22 cellular contexts compared by ENCODE assay signal in the genomic region with DNA sequence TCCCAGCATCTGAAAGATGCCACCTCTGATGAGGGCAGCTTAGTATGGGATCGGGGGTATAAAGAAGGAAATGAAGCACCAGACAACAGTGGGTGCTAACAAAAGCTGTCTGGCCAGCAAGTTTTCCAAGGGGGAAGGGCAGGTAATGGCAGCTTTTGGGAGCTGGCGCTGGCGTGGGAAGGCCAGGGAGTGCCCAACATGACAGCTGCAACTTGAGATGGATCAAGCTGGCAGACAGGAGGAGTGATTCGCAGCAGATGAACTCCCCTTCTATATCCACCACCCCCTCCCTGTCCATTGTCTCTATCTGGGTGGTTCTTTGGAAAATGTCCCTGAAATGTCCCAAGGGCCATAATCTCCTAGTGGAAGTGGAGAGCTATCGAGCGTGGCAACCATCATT. TPM values are rescaled to one million over a fixed set of nuclear protein-coding genes. Genes with fewer than 3 reads are reported as not detected.
DNase-seq lines count a peak whose midpoint lies in the region; ATAC-seq, FAIRE-seq and TF ChIP-seq lines count a peak whose summit lies in the region.
"Had no signal": no experiment of that assay in that cellular context is flagged by ENCODE, and none has a peak within 500 bp of the region (broad histone marks: within the 10 kb centered on the region; RNA-seq: fewer than 3 reads in every experiment).

No MANE protein-coding gene starts in this region.

- WGBS in mammary epithelial cell (ENCODE audit: low coverage, missing lambda C conversion rate) = 78% methylated on average over 6 of the region's 6 CpGs
- WGBS in adrenal gland, 4 donors = 80 to 87% (median 84%) methylated on average over 6 of the region's 6 CpGs
- WGBS in upper lobe of left lung, 2 donors = 91% methylated on average over 5 to 6 of the region's 6 CpGs
- 88 to 91% methylated on average over 6 of the region's 6 CpGs for WGBS in sigmoid colon, 2 donors

- no peak for DNase-seq in MCF 10A (ENCODE audit: unreplicated experiment)
- no peak for DNase-seq in mammary epithelial cell
- no peak for DNase-seq in WTC11 (ENCODE audit: low spot score)
- no peak for DNase-seq in adrenal gland
- DNase-seq in upper lobe of left lung = no peak
- no peak for DNase-seq in sigmoid colon
- DNase-seq in H54 (ENCODE audit: insufficient read length, low spot score) = no peak
- DNase-seq: Calu3, DMS79 treated with DMSO at 0.1 percent for 48 hours, GOT3, KG1, MM.1S, NCI-H1417 treated with DMSO at 0.1 percent for 48 hours, NCI-H2029, NCI-H2227 treated with DMSO at 0.1 percent for 48 hours, NCI-H526 treated with DMSO at 0.1 percent for 48 hours, PC-3 had no signal

- no peaks in the 10 kb centered on the region for H3K4me1 Mint-ChIP-seq in MCF 10A (ENCODE audit: insufficient read depth, unreplicated experiment)
- peaks cover 4% of the 10 kb centered on the region for H3K4me1 Mint-ChIP-seq in WTC11
- peaks cover 38% of the 10 kb centered on the region for H3K4me1 Mint-ChIP-seq in nephron

- H3K27me3 Mint-ChIP-seq in MCF 10A (ENCODE audit: insufficient read depth, unreplicated experiment) = no peaks in the 10 kb centered on the region
- no peaks in the 10 kb centered on the region for H3K27me3 Mint-ChIP-seq in WTC11 (ENCODE audit: low read depth)
- no peaks in the 10 kb centered on the region for H3K27me3 Mint-ChIP-seq in nephron (ENCODE audit: low read depth)

- H3K36me3 Mint-ChIP-seq in MCF 10A (ENCODE audit: insufficient read depth, unreplicated experiment) = peaks cover 70% of the 10 kb centered on the region
- peaks cover 8% of the 10 kb centered on the region; the same call in 1 of the 2 replicates for H3K36me3 Mint-ChIP-seq in WTC11
- H3K36me3 Mint-ChIP-seq in nephron (ENCODE audit: low read depth) = peaks cover 16% of the 10 kb centered on the region

- no TSS peak for BruUV-seq in MCF 10A (replicated peaks; lab: Mats Ljungman, UMichigan)
- BruUV-seq in mammary epithelial cell (replicated peaks; lab: Mats Ljungman, UMichigan) = no TSS peak

- dilution Hi-C loops in mammary epithelial cell (cut with HindIII; ENCODE audit: low sequenced_read_pairs) = no loop called here

- CTCF ChIA-PET in MCF 10A (lab: Yijun Ruan, JAX) = interaction anchor here (0.8 kb wide), 1 partner anchor 13 kb away, joined by 3 read pairs; no protein-coding TSS in a partner anchor
- CTCF ChIA-PET in mammary epithelial cell (lab: Charles Lee; ENCODE audit: low non-redundant PET) = no interaction called here
- CTCF ChIA-PET in WTC11 (lab: Charles Lee) = interaction anchor here (0.9 to 1.2 kb wide), 2 partner anchors 12 to 128 kb away, joined by 3 to 4 read pairs; partner anchors contain the start of gene RILP

- H4K20me1 ChIP-seq in mammary epithelial cell (ENCODE audit: insufficient read depth, low read length) = no peaks in the 10 kb centered on the region

- no peak for TF ChIP-seq EP300 in upper lobe of left lung (IDR thresholded peaks at IDR 0.05)
- TF ChIP-seq EP300 in sigmoid colon (IDR thresholded peaks at IDR 0.05) = no peak

- H3K9me3 Mint-ChIP-seq in MCF 10A (ENCODE audit: unreplicated experiment) (no peaks in the 10 kb centered on the region), WTC11 (no peaks in the 10 kb centered on the region), nephron (no peaks in the 10 kb centered on the region)

- H3K4me2 ChIP-seq in mammary epithelial cell (ENCODE audit: insufficient read depth, low read depth, low read length) = no peak overlapping the region

- H3K4me1 ChIP-seq in mammary epithelial cell (ENCODE audit: insufficient read depth, low read length) (peaks cover 6% of the 10 kb centered on the region), adrenal gland (replicated peaks in 1 of 2) (peaks cover 6% of the 10 kb centered on the region in 2 donors), upper lobe of left lung (peaks cover 7 to 9% (median 7%) of the 10 kb centered on the region in 4 donors), sigmoid colon (peaks cover 0 to 11% (median 7%) of the 10 kb centered on the region in 4 donors)

- H3K36me3 ChIP-seq in mammary epithelial cell (ENCODE audit: insufficient read depth, low read length) (peaks cover 4% of the 10 kb centered on the region), adrenal gland (replicated peaks in 1 of 2) (peaks cover 0 to 35% of the 10 kb centered on the region in 2 donors), upper lobe of left lung (peaks cover 3 to 62% (median 31%) of the 10 kb centered on the region in 4 donors), sigmoid colon (peaks cover 0 to 42% (median 7%) of the 10 kb centered on the region in 4 donors)

- H3K4me3 ChIP-seq in mammary epithelial cell (replicated peaks in 1 of 3; ENCODE audit: insufficient read depth in 1 of 3, low read depth in 2 of 3, low read length in 3 of 3) = no peak overlapping the region
- H3K4me3 ChIP-seq in adrenal gland = no peak overlapping the region
- no peak overlapping the region for H3K4me3 ChIP-seq in upper lobe of left lung
- H3K4me3 ChIP-seq in sigmoid colon = no peak overlapping the region

- TF ChIP-seq CTCF in MCF 10A (IDR thresholded peaks at IDR 0.05; ENCODE audit: unreplicated experiment) = no peak
- no peak for TF ChIP-seq CTCF in mammary epithelial cell (conservative IDR thresholded peaks at IDR 0.05 in 1 of 2, IDR thresholded peaks at IDR 0.05 in 1 of 2; ENCODE audit: extremely low read depth in 1 of 2, insufficient read depth in 1 of 2, low read depth in 1 of 2, low read length in 2 of 2)
- TF ChIP-seq CTCF in WTC11 (IDR thresholded peaks at IDR 0.05) = no peak
- no peak for TF ChIP-seq CTCF in nephron (IDR thresholded peaks at IDR 0.05; ENCODE audit: unreplicated experiment in 3 of 3)
- TF ChIP-seq CTCF in adrenal gland (IDR thresholded peaks at IDR 0.05) = no peak
- TF ChIP-seq CTCF in upper lobe of left lung (IDR thresholded peaks at IDR 0.05) = no peak
- no peak for TF ChIP-seq CTCF in sigmoid colon (IDR thresholded peaks at IDR 0.05)

- no peak overlapping the region for H3K4me3 Mint-ChIP-seq in MCF 10A (ENCODE audit: unreplicated experiment)
- no peak overlapping the region for H3K4me3 Mint-ChIP-seq in WTC11
- H3K4me3 Mint-ChIP-seq in nephron = peak overlapping the region in 2 of 3 experiments; percentile 42 to 50

- H3K9me3 ChIP-seq in mammary epithelial cell (replicated peaks; ENCODE audit: insufficient read depth, low read length) (no peaks in the 10 kb centered on the region), adrenal gland (replicated peaks in 1 of 3) (no peaks in the 10 kb centered on the region), upper lobe of left lung (no peaks in the 10 kb centered on the region), sigmoid colon (no peaks in the 10 kb centered on the region)

- H3K9ac ChIP-seq in mammary epithelial cell (ENCODE audit: insufficient read depth, low read length) = no peak overlapping the region

- POLR2A ChIA-PET in MCF 10A (lab: Yijun Ruan, JAX) = interaction anchor here (1.0 kb wide), 2 partner anchors 40 to 65 kb away, joined by 3 read pairs; partner anchors contain the start of gene CRK
- POLR2A ChIA-PET in WTC11 (lab: Charles Lee) = interaction anchor here (1.1 kb wide), 1 partner anchor 12 kb away, joined by 3 read pairs; no protein-coding TSS in a partner anchor

- intact Hi-C loops in MCF 10A (cut with micrococcal nuclease) = no loop called here
- intact Hi-C loops in mammary epithelial cell (cut with micrococcal nuclease) = no loop called here
- intact Hi-C loops in adrenal gland (cut with DNase I) = no loop called here
- intact Hi-C loops in sigmoid colon (cut with DNase I) = no loop called here

- H3K27ac ChIP-seq in mammary epithelial cell (ENCODE audit: insufficient read depth, low read depth, low read length) = no peak overlapping the region
- H3K27ac ChIP-seq in adrenal gland = no peak overlapping the region
- H3K27ac ChIP-seq in upper lobe of left lung = peak overlapping the region in 1 of 4 donors; percentile 2
- no peak overlapping the region for H3K27ac ChIP-seq in sigmoid colon
- H3K27ac ChIP-seq: C4-2B had no signal

- H3K27me3 ChIP-seq in mammary epithelial cell (ENCODE audit: insufficient read depth, low read length) = no peaks in the 10 kb centered on the region
- no peaks in the 10 kb centered on the region for H3K27me3 ChIP-seq in adrenal gland
- H3K27me3 ChIP-seq in upper lobe of left lung = no peaks in the 10 kb centered on the region
- no peaks in the 10 kb centered on the region for H3K27me3 ChIP-seq in sigmoid colon

- in situ Hi-C loops in mammary epithelial cell (cut with MboI; ENCODE audit: low sequenced_read_pairs in 2 of 2) = loop anchor here in 1 of 2 donors (25.0 kb wide), 1 partner anchor 259 kb away; the partner anchor contains the start of gene BHLHA9

- FAIRE-seq in H54 (lab: Jason Lieb, UNC) = no peak
- FAIRE-seq: A204.1, G401.6, GM12891 had no signal

- TF ChIP-seq POLR2A in adrenal gland (IDR thresholded peaks at IDR 0.05) (no peak), upper lobe of left lung (IDR thresholded peaks at IDR 0.05) (no peak), sigmoid colon (IDR thresholded peaks at IDR 0.05) (no peak), H54 (IDR thresholded peaks at IDR 0.05; ENCODE audit: low read depth, low read length) (no peak)

- peaks cover 18% of the 10 kb centered on the region for H3K79me2 ChIP-seq in mammary epithelial cell (ENCODE audit: insufficient read depth, low read length)

- peak overlapping the region; percentile 75 for H3K27ac Mint-ChIP-seq in MCF 10A (ENCODE audit: low read depth, unreplicated experiment)
- H3K27ac Mint-ChIP-seq in WTC11 = peak overlapping the region; percentile 27; the same call in 1 of the 2 replicates
- peak overlapping the region in 2 of 3 experiments; percentile 77 to 87 for H3K27ac Mint-ChIP-seq in nephron

- ATAC-seq in WTC11 (no peak), upper lobe of left lung (ENCODE audit: low FRiP score in 2 of 2) (no peak)
- ATAC-seq: PC-3 had no signal

- H2AFZ ChIP-seq in mammary epithelial cell (ENCODE audit: low read depth, low read length) = no peak overlapping the region

RNA-seq across cellular contexts. Expression of gene INPP5K, which starts 4.7 kb away (rescaled TPM):
- total RNA-seq in MCF 10A (2022) (25.5 and 28.9 TPM in 2 replicates), mammary epithelial cell (10 to 100 TPM; 18.9 to 30.5 TPM), WTC11 (2021) (17.1 to 26.8 TPM (median 18.5 TPM) in 3 replicates), adrenal gland (10 to 100 TPM; 22.3 to 91.6 (median 39.9) TPM), upper lobe of left lung (100 to 1,000 TPM in 2 of 6 donors, 10 to 100 TPM in 4; 60.9 to 155 (median 84.6) TPM), sigmoid colon (10 to 100 TPM; 41.0 to 66.5 (median 58.7) TPM)
- polyA plus RNA-seq in mammary epithelial cell (15.9 TPM), adrenal gland (10 to 100 TPM; 22.6 to 41.1 (median 34.0) TPM), sigmoid colon (10 to 100 TPM; 25.7 to 33.1 (median 31.2) TPM)
- 18.5 TPM for polyA minus RNA-seq in mammary epithelial cell

RNA-seq across cellular contexts. Expression of gene MYO1C, which starts 28.6 kb away (rescaled TPM):
- total RNA-seq in MCF 10A (2022) = 175 and 216 TPM in 2 replicates
- total RNA-seq in mammary epithelial cell = 100 to 1,000 TPM; 192 to 214 TPM
- 98.8 TPM for polyA plus RNA-seq in mammary epithelial cell
- 179 TPM for polyA minus RNA-seq in mammary epithelial cell
- 73.6 to 83.2 TPM (median 80.3 TPM) in 3 replicates for total RNA-seq in WTC11 (2021)
- total RNA-seq in adrenal gland = 100 to 1,000 TPM in 1 of 8 donors, 10 to 100 TPM in 7; 50.4 to 103 (median 79.1) TPM
- polyA plus RNA-seq in adrenal gland = 10 to 100 TPM; 35.6 to 71.4 (median 71.3) TPM
- 100 to 1,000 TPM; 186 to 358 (median 266) TPM for total RNA-seq in upper lobe of left lung
- total RNA-seq in sigmoid colon = 100 to 1,000 TPM; 102 to 179 (median 117) TPM
- 100 to 1,000 TPM in 1 of 3 donors, 10 to 100 TPM in 2; 72.7 to 116 (median 86.2) TPM for polyA plus RNA-seq in sigmoid colon

RNA-seq across cellular contexts. Expression of gene PITPNA, which starts 41.5 kb away (rescaled TPM):
- total RNA-seq in MCF 10A (2022) (79.6 and 99.8 TPM in 2 replicates), mammary epithelial cell (10 to 100 TPM; 31.2 to 75.3 TPM), WTC11 (2021) (58.3 to 68.4 TPM (median 60.2 TPM) in 3 replicates), adrenal gland (100 to 1,000 TPM in 1 of 8 donors, 10 to 100 TPM in 7; 32.1 to 107 (median 54.3) TPM), upper lobe of left lung (10 to 100 TPM; 35.0 to 90.2 (median 53.4) TPM), sigmoid colon (10 to 100 TPM; 28.5 to 45.1 (median 34.4) TPM)
- polyA plus RNA-seq in mammary epithelial cell (46.4 TPM), adrenal gland (100 to 1,000 TPM in 1 of 3 donors, 10 to 100 TPM in 2; 16.4 to 157 (median 17.8) TPM), sigmoid colon (10 to 100 TPM; 33.8 to 41.9 (median 37.8) TPM)
- polyA minus RNA-seq in mammary epithelial cell = 86.4 TPM

Comparison
In these comparisons a context has a peak if more than half of its experiments do, and no peak if none do; other contexts are left out.
1. H3K27ac Mint-ChIP-seq: peak in every context shown above with its lines; median percentile 82 in nephron; 75 in MCF 10A; 27 in WTC11.
2. H3K4me3 Mint-ChIP-seq: peak in nephron (2 of 3); none in MCF 10A (single experiment) and WTC11 (single experiment).